In the genomic region with DNA sequence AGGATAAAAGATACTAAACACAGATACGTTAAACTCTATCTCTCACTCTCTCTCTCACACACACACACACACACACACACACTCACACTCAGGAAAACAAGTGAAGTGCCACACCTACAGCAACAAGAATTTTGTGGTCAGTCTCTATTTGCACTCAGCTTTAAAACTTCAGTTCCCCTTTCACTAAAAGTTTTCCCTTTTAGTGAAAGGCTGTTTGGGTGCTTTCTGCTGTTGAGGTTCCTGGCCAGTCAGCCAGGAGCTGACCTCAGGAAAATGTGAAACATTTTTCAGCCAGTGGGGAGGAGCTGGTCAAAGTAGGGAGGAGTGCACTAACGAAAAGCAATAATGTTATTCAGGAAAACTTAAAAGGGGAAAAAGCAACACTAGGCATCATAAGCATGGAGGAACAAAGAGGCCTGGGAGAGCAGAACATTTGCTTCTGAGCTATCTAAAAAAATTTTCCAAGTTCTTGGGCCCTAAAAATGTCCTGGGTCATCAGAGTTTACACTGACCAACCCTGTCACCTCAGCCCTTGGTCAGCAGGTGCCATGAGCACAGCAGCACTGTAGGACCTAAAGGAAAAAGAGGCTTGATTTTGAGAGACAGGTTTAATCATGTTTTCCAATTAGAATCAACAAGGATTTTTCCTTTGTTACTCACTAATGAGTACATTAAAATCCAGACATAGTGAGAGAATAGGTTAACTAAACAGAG, we compare ENCODE assay signal across 1 cellular context.
TF ChIP-seq lines count a peak whose summit lies in the region.

No MANE protein-coding gene starts in this region.

TF ChIP-seq in IMR-90, 13 proteins besides CTCF, POLR2A, EP300 and RAD21:
- TF ChIP-seq RCOR1 (IDR thresholded peaks at IDR 0.05; ENCODE audit: insufficient replicate concordance, low read length) (no peak), RFX5 (IDR thresholded peaks at IDR 0.05; ENCODE audit: low read depth, low read length) (no peak), FOS (IDR thresholded peaks at IDR 0.05; ENCODE audit: low read depth, low read length) (no peak), BHLHE40 (IDR thresholded peaks at IDR 0.05; ENCODE audit: low read depth, low read length) (no peak), CHD1 (IDR thresholded peaks at IDR 0.05; ENCODE audit: low read depth, low read length) (no peak)
- TF ChIP-seq, protein P1, sequence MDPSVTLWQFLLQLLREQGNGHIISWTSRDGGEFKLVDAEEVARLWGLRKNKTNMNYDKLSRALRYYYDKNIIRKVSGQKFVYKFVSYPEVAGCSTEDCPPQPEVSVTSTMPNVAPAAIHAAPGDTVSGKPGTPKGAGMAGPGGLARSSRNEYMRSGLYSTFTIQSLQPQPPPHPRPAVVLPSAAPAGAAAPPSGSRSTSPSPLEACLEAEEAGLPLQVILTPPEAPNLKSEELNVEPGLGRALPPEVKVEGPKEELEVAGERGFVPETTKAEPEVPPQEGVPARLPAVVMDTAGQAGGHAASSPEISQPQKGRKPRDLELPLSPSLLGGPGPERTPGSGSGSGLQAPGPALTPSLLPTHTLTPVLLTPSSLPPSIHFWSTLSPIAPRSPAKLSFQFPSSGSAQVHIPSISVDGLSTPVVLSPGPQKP (IDR thresholded peaks at IDR 0.05; ENCODE audit: borderline replicate concordance, low read depth, low read length) = no peak
